12 cellular contexts compared by ENCODE assay signal in genomic region chr14:69088523-69089445, GRCh38.
A peak's percentile ranks its signal among the peaks of the same experiment; 100 is the strongest.
DNase-seq lines count a peak whose midpoint lies in the region; ATAC-seq and TF ChIP-seq lines count a peak whose summit lies in the region.
"Had no signal": no experiment of that assay in that cellular context is flagged by ENCODE, and none has a peak within 500 bp of the region (broad histone marks: within the 10 kb centered on the region; RNA-seq: fewer than 3 reads in every experiment).

No MANE protein-coding gene starts in this region.

- H3K36me3 Mint-ChIP-seq in mesothelial cell of epicardium: peaks cover 28% of the 10 kb centered on the region
- peaks cover 13 to 35% of the 10 kb centered on the region in 2 donors for H3K36me3 Mint-ChIP-seq in stimulated activated naive B cell treated with anti-CD40 and anti-IgM and Interleukin-4, amounts not matched to agents 10 μg/mL and 1 μg/mL and 100 μg/mL, for 72 hours

- H3K27ac ChIP-seq in RWPE1 (no peak overlapping the region), upper lobe of right lung (peak overlapping the region; percentile 8), OCI-LY7 (ENCODE audit: low read depth, low read length, poor library complexity, severe bottlenecking) (no peak overlapping the region)

- no peak for ATAC-seq in upper lobe of right lung
- ATAC-seq in stimulated activated naive B cell treated with anti-CD40 and anti-IgM and Interleukin-4, amounts not matched to agents 10 μg/mL and 1 μg/mL and 100 μg/mL, for 72 hours (replicated peaks): no peak
- ATAC-seq: naive thymus-derived CD4-positive, alpha-beta T cell had no signal

- DNase-seq in RWPE1 (ENCODE audit: low spot score): peak; percentile 46
- peak; percentile 87 for DNase-seq in dedifferentiated amniotic fluid mesenchymal stem cell (ENCODE audit: extremely low spot score)
- no peak for DNase-seq in mesothelial cell of epicardium (ENCODE audit: low spot score in 2 of 2, unreplicated experiment in 2 of 2)
- no peak for DNase-seq in upper lobe of right lung
- no peak for DNase-seq in medulla oblongata (ENCODE audit: extremely low spot score)
- no peak for DNase-seq in OCI-LY7 (ENCODE audit: low spot score)
- DNase-seq in stimulated activated naive B cell treated with anti-CD40 and anti-IgM and Interleukin-4, amounts not matched to agents 10 μg/mL and 1 μg/mL and 100 μg/mL, for 72 hours: no peak
- DNase-seq: DMS79 treated with DMSO at 0.1 percent for 48 hours; naive thymus-derived CD4-positive, alpha-beta T cell; OCI-M1; stimulated activated naive CD4-positive, alpha-beta T cell treated with Interleukin-2 at 50 U/mL for 16 hours had no signal

- intact Hi-C loops in upper lobe of right lung (cut with DNase I) (no loop called here), OCI-LY7 (cut with micrococcal nuclease; ENCODE audit: unreplicated experiment) (no loop called here)

- H3K4me1 Mint-ChIP-seq in mesothelial cell of epicardium: peaks cover 12% of the 10 kb centered on the region
- peaks cover 4 to 8% of the 10 kb centered on the region in 2 donors for H3K4me1 Mint-ChIP-seq in stimulated activated naive B cell treated with anti-CD40 and anti-IgM and Interleukin-4, amounts not matched to agents 10 μg/mL and 1 μg/mL and 100 μg/mL, for 72 hours

- H3K36me3 ChIP-seq in upper lobe of right lung (peaks cover 45% of the 10 kb centered on the region), OCI-LY7 (ENCODE audit: insufficient read depth, low read length) (peaks cover 78% of the 10 kb centered on the region)

- H4K20me1 ChIP-seq in OCI-LY7 (ENCODE audit: insufficient read depth, low read length): no peaks in the 10 kb centered on the region

- no peaks in the 10 kb centered on the region for H3K9me3 Mint-ChIP-seq in mesothelial cell of epicardium
- no peaks in the 10 kb centered on the region for H3K9me3 Mint-ChIP-seq in stimulated activated naive B cell treated with anti-CD40 and anti-IgM and Interleukin-4, amounts not matched to agents 10 μg/mL and 1 μg/mL and 100 μg/mL, for 72 hours
- H3K9me3 Mint-ChIP-seq: central memory CD8-positive, alpha-beta T cell; naive thymus-derived CD4-positive, alpha-beta T cell had no signal

- peak overlapping the region; percentile 43 for H3K27ac Mint-ChIP-seq in mesothelial cell of epicardium
- no peak overlapping the region for H3K27ac Mint-ChIP-seq in stimulated activated naive B cell treated with anti-CD40 and anti-IgM and Interleukin-4, amounts not matched to agents 10 μg/mL and 1 μg/mL and 100 μg/mL, for 72 hours

- CTCF ChIA-PET in RWPE1 (lab: Yijun Ruan, JAX) (interaction anchor here (1.1 kb wide), 1 partner anchor 11 kb away, joined by 3 read pairs; no protein-coding TSS in a partner anchor), OCI-LY7 (lab: Charles Lee; ENCODE audit: unreplicated experiment) (no interaction called here)

- H2AFZ ChIP-seq in OCI-LY7 (ENCODE audit: low read length): no peak overlapping the region

- TF ChIP-seq CTCF in RWPE1 (conservative IDR thresholded peaks at IDR 0.05; ENCODE audit: low read depth) (no peak), mesothelial cell of epicardium (IDR thresholded peaks at IDR 0.05; ENCODE audit: unreplicated experiment) (no peak), upper lobe of right lung (IDR thresholded peaks at IDR 0.05) (no peak), OCI-LY7 (conservative IDR thresholded peaks at IDR 0.05; ENCODE audit: low read length) (no peak)

- peaks cover 21% of the 10 kb centered on the region for H3K4me1 ChIP-seq in upper lobe of right lung
- H3K4me1 ChIP-seq in OCI-LY7 (ENCODE audit: insufficient read depth, low read length, poor library complexity, severe bottlenecking): no peaks in the 10 kb centered on the region

- H3K4me3 Mint-ChIP-seq in mesothelial cell of epicardium: no peak overlapping the region
- H3K4me3 Mint-ChIP-seq in stimulated activated naive B cell treated with anti-CD40 and anti-IgM and Interleukin-4, amounts not matched to agents 10 μg/mL and 1 μg/mL and 100 μg/mL, for 72 hours: no peak overlapping the region
- H3K4me3 Mint-ChIP-seq: central memory CD8-positive, alpha-beta T cell; naive thymus-derived CD4-positive, alpha-beta T cell had no signal

- POLR2A ChIA-PET in RWPE1 (lab: Yijun Ruan, JAX; ENCODE audit: low non-redundant PET): interaction anchor here (0.6 kb wide), 1 partner anchor 155 kb away, joined by 5 read pairs; no protein-coding TSS in a partner anchor
- POLR2A ChIA-PET in OCI-LY7 (lab: Charles Lee): interaction anchor here (1.0 kb wide), 1 partner anchor 17 kb away, joined by 3 read pairs; no protein-coding TSS in a partner anchor

- H3K27me3 Mint-ChIP-seq in mesothelial cell of epicardium (ENCODE audit: low read depth): no peaks in the 10 kb centered on the region
- H3K27me3 Mint-ChIP-seq in stimulated activated naive B cell treated with anti-CD40 and anti-IgM and Interleukin-4, amounts not matched to agents 10 μg/mL and 1 μg/mL and 100 μg/mL, for 72 hours: no peaks in the 10 kb centered on the region
- H3K27me3 Mint-ChIP-seq: central memory CD8-positive, alpha-beta T cell; naive thymus-derived CD4-positive, alpha-beta T cell had no signal

- H3K4me3 ChIP-seq in upper lobe of right lung (no peak overlapping the region), OCI-LY7 (ENCODE audit: low read depth, low read length, poor library complexity, severe bottlenecking) (no peak overlapping the region)

- H3K4me2 ChIP-seq in OCI-LY7 (ENCODE audit: low read length): no peak overlapping the region

- H3K9me3 ChIP-seq in upper lobe of right lung (no peaks in the 10 kb centered on the region), OCI-LY7 (ENCODE audit: low read length) (no peaks in the 10 kb centered on the region)

- no peaks in the 10 kb centered on the region for H3K79me2 ChIP-seq in OCI-LY7 (ENCODE audit: insufficient read depth, low read depth, low read length)

- BruUV-seq in OCI-LY7 (replicated peaks; lab: Mats Ljungman, UMichigan): no TSS peak

- H3K9me2 ChIP-seq in OCI-LY7 (ENCODE audit: insufficient read depth, low read length): no peaks in the 10 kb centered on the region

- no peaks in the 10 kb centered on the region for H3K27me3 ChIP-seq in upper lobe of right lung

Comparison
In these comparisons a context has a peak if more than half of its experiments do, and no peak if none do; other contexts are left out.
1. DNase-seq: peak in RWPE1 (single experiment) and dedifferentiated amniotic fluid mesenchymal stem cell (single experiment); none in mesothelial cell of epicardium (0 of 2), upper lobe of right lung (single experiment), medulla oblongata (single experiment), OCI-LY7 (single experiment) and stimulated activated naive B cell treated with anti-CD40 and anti-IgM and Interleukin-4, amounts not matched to agents 10 μg/mL and 1 μg/mL and 100 μg/mL, for 72 hours (single experiment).